ENCODE assay signal across 9 cellular contexts in genomic region chr16:21302898-21303528, GRCh38. TPM values are rescaled to one million over a fixed set of nuclear protein-coding genes. Genes with fewer than 3 reads are reported as not detected.
DNase-seq lines count a peak whose midpoint lies in the region; ATAC-seq, FAIRE-seq and TF ChIP-seq lines count a peak whose summit lies in the region.
"Had no signal": no experiment of that assay in that cellular context is flagged by ENCODE, and none has a peak within 500 bp of the region (broad histone marks: within the 10 kb centered on the region; RNA-seq: fewer than 3 reads in every experiment).

No MANE protein-coding gene starts in this region.

- no peak overlapping the region for H3K9ac ChIP-seq in HepG2 (ENCODE audit: insufficient read depth, low read depth, low read length)

- DNase-seq in HepG2 (ENCODE audit: low spot score): no peak
- DNase-seq in right lobe of liver: no peak
- peak; percentile 95 for DNase-seq in SK-MEL-5 (ENCODE audit: low read depth, low spot score)
- DNase-seq in fibroblast of the aortic adventitia (ENCODE audit: low read depth): peak; percentile 93
- DNase-seq in vagina (ENCODE audit: extremely low spot score in 2 of 2): no peak
- DNase-seq in NCI-H128 (lab: John Stamatoyannopoulos, UW; ENCODE audit: unreplicated experiment): no peak
- no peak for DNase-seq in activated naive CD4-positive, alpha-beta T cell treated with anti-CD3 and anti-CD28 coated beads, Interleukin-2, amount 10 ng/mL, durations not matched to agents 7 days and 5 days

- H3K9me3 ChIP-seq in HepG2 (ENCODE audit: low read length) (no peaks in the 10 kb centered on the region), right lobe of liver (no peaks in the 10 kb centered on the region), vagina (no peaks in the 10 kb centered on the region)

- peaks cover 24% of the 10 kb centered on the region for H3K4me1 Mint-ChIP-seq in activated naive CD4-positive, alpha-beta T cell treated with anti-CD3 and anti-CD28 coated beads, Interleukin-2, amount 10 ng/mL, durations not matched to agents 7 days and 5 days

- FAIRE-seq in HepG2 (lab: Jason Lieb, UNC): no peak

- ATAC-seq in HepG2: no peak
- ATAC-seq in right lobe of liver: no peak
- ATAC-seq in HG02973 (IDR thresholded peaks at IDR 0.05; ENCODE audit: unreplicated experiment): no peak

- H3K36me3 Mint-ChIP-seq in activated naive CD4-positive, alpha-beta T cell treated with anti-CD3 and anti-CD28 coated beads, Interleukin-2, amount 10 ng/mL, durations not matched to agents 7 days and 5 days: no peaks in the 10 kb centered on the region

- TF ChIP-seq CTCF in HepG2 (CRISPR knock-in tag; IDR thresholded peaks at IDR 0.05) (no peak), right lobe of liver (IDR thresholded peaks at IDR 0.05) (no peak), fibroblast of the aortic adventitia (IDR thresholded peaks at IDR 0.05; ENCODE audit: insufficient read depth, low read length) (no peak), vagina (IDR thresholded peaks at IDR 0.05) (no peak)

- TF ChIP-seq EP300 in HepG2 (IDR thresholded peaks at IDR 0.05; ENCODE audit: low read depth in 2 of 2, low read length in 2 of 2): no peak
- TF ChIP-seq EP300 in HepG2 (CRISPR knock-in tag; IDR thresholded peaks at IDR 0.05; ENCODE audit: borderline replicate concordance): no peak

- H2AFZ ChIP-seq in HepG2 (ENCODE audit: low read length): no peak overlapping the region

- H3K9me3 Mint-ChIP-seq in activated naive CD4-positive, alpha-beta T cell treated with anti-CD3 and anti-CD28 coated beads, Interleukin-2, amount 10 ng/mL, durations not matched to agents 7 days and 5 days: no peaks in the 10 kb centered on the region

- no peak for TF ChIP-seq RAD21 in HepG2 (CRISPR knock-in tag; IDR thresholded peaks at IDR 0.05)

- CTCF ChIA-PET in HepG2 (lab: Yijun Ruan, JAX; ENCODE audit: low intra/inter-chr PET ratio, low total read pairs): no interaction called here
- CTCF ChIA-PET in activated naive CD4-positive, alpha-beta T cell treated with anti-CD3 and anti-CD28 coated beads, Interleukin-2, amount 10 ng/mL, durations not matched to agents 7 days and 5 days (lab: Charles Lee): interaction anchor here (1.1 to 4.1 kb wide), 2 partner anchors 114 to 1020 kb away, joined by 3 to 23 read pairs; no protein-coding TSS in a partner anchor

- intact Hi-C loops in HepG2 (cut with micrococcal nuclease; ENCODE audit: unreplicated experiment) (no loop called here), right lobe of liver (cut with DNase I) (no loop called here), vagina (cut with DNase I) (loop anchor here (5.0 to 10.0 kb wide), 2 partner anchors 118 to 146 kb away; partner anchors contain the start of gene LDAF1)

- H3K27me3 ChIP-seq in HepG2 (ENCODE audit: control insufficient read depth in 1 of 2, insufficient read depth in 2 of 2, low read length in 2 of 2) (no peaks in the 10 kb centered on the region), right lobe of liver (no peaks in the 10 kb centered on the region), vagina (no peaks in the 10 kb centered on the region)

- H3K4me2 ChIP-seq in HepG2 (ENCODE audit: low read depth, low read length): peak overlapping the region; percentile 90; the same call in 1 of the 2 replicates

- H3K79me2 ChIP-seq in HepG2 (ENCODE audit: insufficient read depth, low read length): no peaks in the 10 kb centered on the region

- H3K27ac ChIP-seq in HepG2 (ENCODE audit: extremely low read length, insufficient read depth, low read length) (no peak overlapping the region), right lobe of liver (no peak overlapping the region), vagina (peak overlapping the region; percentile 94)

- POLR2A ChIA-PET in HepG2 (lab: Yijun Ruan, JAX): interaction anchor here (3.9 kb wide), 1 partner anchor 115 kb away, joined by 52 read pairs; no protein-coding TSS in a partner anchor

- no peaks in the 10 kb centered on the region for H4K20me1 ChIP-seq in HepG2 (ENCODE audit: insufficient read depth, low read length)

- H3K4me3 Mint-ChIP-seq in activated naive CD4-positive, alpha-beta T cell treated with anti-CD3 and anti-CD28 coated beads, Interleukin-2, amount 10 ng/mL, durations not matched to agents 7 days and 5 days: no peak overlapping the region

- in situ Hi-C loops in HepG2 (cut with HindIII; ENCODE audit: extremely low pct_ligation_motif_present, low pct_unique_long_range_greater_than_20kb): loop anchor here (5.0 to 25.0 kb wide), 3 partner anchors 116 to 259 kb away; partner anchors contain the start of gene LDAF1
- in situ Hi-C loops in SK-MEL-5 (cut with HindIII; ENCODE audit: low pct_unique_long_range_greater_than_20kb, low sequenced_read_pairs): no loop called here

- H3K27me3 Mint-ChIP-seq in activated naive CD4-positive, alpha-beta T cell treated with anti-CD3 and anti-CD28 coated beads, Interleukin-2, amount 10 ng/mL, durations not matched to agents 7 days and 5 days: peaks cover 27% of the 10 kb centered on the region

- no peaks in the 10 kb centered on the region for H3K36me3 ChIP-seq in HepG2 (replicated peaks in 1 of 2; ENCODE audit: control insufficient read depth in 1 of 2, insufficient read depth in 2 of 2, low read length in 2 of 2)
- no peaks in the 10 kb centered on the region for H3K36me3 ChIP-seq in right lobe of liver
- H3K36me3 ChIP-seq in vagina: no peaks in the 10 kb centered on the region

- H3K4me1 ChIP-seq in HepG2 (ENCODE audit: insufficient read depth, low read length) (peaks cover 27% of the 10 kb centered on the region), right lobe of liver (peaks cover 0 to 8% (median 0%) of the 10 kb centered on the region in 4 donors), vagina (peaks cover 20% of the 10 kb centered on the region)

- BruUV-seq in HepG2 (replicated peaks; lab: Mats Ljungman, UMichigan): no TSS peak

- H3K4me3 ChIP-seq in HepG2 (replicated peaks in 1 of 3; ENCODE audit: insufficient read depth in 1 of 3, low read depth in 2 of 3, low read length in 3 of 3): no peak overlapping the region
- no peak overlapping the region for H3K4me3 ChIP-seq in right lobe of liver
- H3K4me3 ChIP-seq in fibroblast of the aortic adventitia (ENCODE audit: low read depth, low read length): peak overlapping the region; percentile 90
- H3K4me3 ChIP-seq in vagina: peak overlapping the region in 1 of 2 donors; percentile 74
- H3K4me3 ChIP-seq: lung had no signal

- TF ChIP-seq POLR2A in HepG2 (IDR thresholded peaks at IDR 0.05; ENCODE audit: insufficient read depth in 1 of 2, low read depth in 2 of 2, low read length in 2 of 2) (no peak), right lobe of liver (IDR thresholded peaks at IDR 0.05) (no peak), vagina (IDR thresholded peaks at IDR 0.05) (peak in 1 of 2 donors; percentile 41)

- H3K27ac Mint-ChIP-seq in activated naive CD4-positive, alpha-beta T cell treated with anti-CD3 and anti-CD28 coated beads, Interleukin-2, amount 10 ng/mL, durations not matched to agents 7 days and 5 days: no peak overlapping the region

- WGBS in HepG2 (ENCODE audit: low lambda C conversion rate): 72% methylated on average over 4 of the region's 4 CpGs
- WGBS in right lobe of liver (ENCODE audit: insufficient coverage, low coverage, low lambda C conversion rate, missing lambda C conversion rate): 75% methylated on average over 4 of the region's 4 CpGs

TF ChIP-seq in HepG2, 621 proteins besides CTCF, POLR2A, EP300 and RAD21 (continues in another document):
- TF ChIP-seq CREB1 (IDR thresholded peaks at IDR 0.05) (no peak), CREB1 (CRISPR knock-in tag; IDR thresholded peaks at IDR 0.05) (peak; percentile 34; the same call in 1 of the 2 replicates), ZNF878 (CRISPR knock-in tag; IDR thresholded peaks at IDR 0.05) (no peak), ZNF234 (CRISPR knock-in tag; conservative IDR thresholded peaks at IDR 0.05) (no peak), ZNF597 (CRISPR knock-in tag; IDR thresholded peaks at IDR 0.05) (no peak)

RNA-seq across cellular contexts. Expression of gene CRYM, which starts 24.9 kb away (rescaled TPM):
- total RNA-seq in HepG2 (2016; rRNA removed; fragmentation: Illumina TruSeq; extraction: Trizol) (1.9 and 2.4 TPM in 2 replicates), right lobe of liver (10 to 100 TPM in 2 of 6 experiments, 1 to 10 TPM in 4; 4.4 to 14.9 (median 5.9) TPM), fibroblast of the aortic adventitia (ENCODE audit: low replicate concordance) (2.0 and 2.8 TPM in 2 replicates), vagina (3.9 TPM)
- total RNA-seq in HepG2 (2016; cell fraction: cytosol; rRNA removed; fragmentation: Illumina TruSeq; extraction: Trizol; ENCODE audit: low read depth): 0.53 and 0.91 TPM in 2 replicates
- total RNA-seq in HepG2 (2016; cell fraction: insoluble cytoplasmic fraction; rRNA removed; fragmentation: Illumina TruSeq; extraction: Trizol): 1.5 and 2.2 TPM in 2 replicates
- 0.45 and 0.74 TPM in 2 replicates for total RNA-seq in HepG2 (2016; cell fraction: membrane; rRNA removed; fragmentation: Illumina TruSeq; extraction: Trizol)
- total RNA-seq in HepG2 (2016; cell fraction: nucleus; rRNA removed; fragmentation: Illumina TruSeq; extraction: Trizol): 0.71 and 0.72 TPM in 2 replicates
- 2.2 and 2.6 TPM in 2 replicates for polyA plus RNA-seq in HepG2 (2011; rRNA removed)
- 2.3 and 2.5 TPM in 2 replicates for polyA plus RNA-seq in HepG2 (2011; cell fraction: cytosol; rRNA removed)
- 3.8 and 5.1 TPM in 2 replicates for polyA plus RNA-seq in HepG2 (2011; cell fraction: nucleus; rRNA removed)
- polyA plus RNA-seq in HepG2 (2012): 3.1 and 5.2 TPM in 2 replicates
- 0.28 and 1.1 TPM in 2 replicates for polyA plus RNA-seq in HepG2 (2016; cell fraction: cytosol; fragmentation: Illumina TruSeq; extraction: Trizol; ENCODE audit: low read depth)
- 2.0 TPM in 2 replicates for polyA plus RNA-seq in HepG2 (2016; cell fraction: insoluble cytoplasmic fraction; fragmentation: Illumina TruSeq; extraction: Trizol; ENCODE audit: low read depth)
- polyA plus RNA-seq in HepG2 (2016; cell fraction: membrane; fragmentation: Illumina TruSeq; extraction: Trizol; ENCODE audit: low read depth): 0.23 and 0.62 TPM in 2 replicates
- 1.6 and 2.0 TPM in 2 replicates for polyA plus RNA-seq in HepG2 (2016; cell fraction: nucleus; fragmentation: Illumina TruSeq; extraction: Trizol; ENCODE audit: insufficient read depth, low read depth)
- polyA minus RNA-seq in HepG2 (2011; rRNA and poly(A)+ RNA removed; ENCODE audit: low replicate concordance): 2.0 TPM in 1 of 2 replicates, not detected in the other
- 0.69 and 3.2 TPM in 2 replicates for polyA minus RNA-seq in HepG2 (2011; cell fraction: cytosol; rRNA and poly(A)+ RNA removed)
- 0.52 and 0.87 TPM in 2 replicates for polyA minus RNA-seq in HepG2 (2011; cell fraction: nucleus; rRNA and poly(A)+ RNA removed)
- 2.0 and 2.6 TPM in 2 replicates for total RNA-seq in SK-MEL-5 (2014; rRNA removed; shearing (Covaris generic))
- polyA plus RNA-seq in SK-MEL-5 (2015; cell fraction: cytosol; rRNA removed): 3.3 and 3.4 TPM in 2 replicates
- 2.4 TPM in 2 replicates for polyA plus RNA-seq in SK-MEL-5 (2015; cell fraction: nucleus; rRNA removed)

Comparison
In these comparisons a context has a peak if more than half of its experiments do, and no peak if none do; other contexts are left out.
1. DNase-seq: peak in SK-MEL-5 (single experiment) and fibroblast of the aortic adventitia (single experiment); none in HepG2 (single experiment), right lobe of liver (0 of 3), vagina (0 of 2), NCI-H128 (single experiment) and activated naive CD4-positive, alpha-beta T cell treated with anti-CD3 and anti-CD28 coated beads, Interleukin-2, amount 10 ng/mL, durations not matched to agents 7 days and 5 days (single experiment).